In the genomic region with DNA sequence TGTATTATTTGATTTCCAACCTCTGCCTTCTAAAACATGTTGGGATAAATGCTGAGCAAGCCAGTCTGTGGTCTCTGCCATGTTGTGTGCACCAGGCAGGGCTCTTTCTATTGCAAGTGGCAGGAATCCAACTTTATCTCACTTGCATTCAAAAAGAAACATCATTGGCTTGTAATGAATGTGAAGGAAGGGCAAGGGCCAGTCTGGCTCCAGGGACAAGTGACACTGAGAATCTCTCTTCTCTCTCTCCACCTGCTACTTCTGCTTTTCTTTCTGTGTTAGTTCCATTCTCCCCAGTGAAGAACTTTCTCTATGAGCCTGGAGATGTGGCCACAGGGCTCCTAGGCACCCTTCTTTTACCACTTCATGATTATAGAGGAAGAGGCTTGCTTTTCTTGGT, we compare ENCODE assay signal across 33 cellular contexts.
A peak's percentile ranks its signal among the peaks of the same experiment; 100 is the strongest.
DNase-seq lines count a peak whose midpoint lies in the region; ATAC-seq and TF ChIP-seq lines count a peak whose summit lies in the region.
"Had no signal": no experiment of that assay in that cellular context is flagged by ENCODE, and none has a peak within 500 bp of the region (broad histone marks: within the 10 kb centered on the region; RNA-seq: fewer than 3 reads in every experiment).

No MANE protein-coding gene starts in this region.

- no peaks in the 10 kb centered on the region for H3K79me1 ChIP-seq in neuronal stem cell (ENCODE audit: low read depth, low read length)

- H3K36me3 Mint-ChIP-seq in brain: no peaks in the 10 kb centered on the region
- H3K36me3 Mint-ChIP-seq: activated naive CD4-positive, alpha-beta T cell treated with anti-CD3 and anti-CD28 coated beads, Interleukin-2, amount 50 U/mL, for 24 hours; neural progenitor cell; stimulated activated naive B cell treated with anti-CD40 and anti-IgM and Interleukin-4, amounts not matched to agents 10 μg/mL and 1 μg/mL and 100 μg/mL, for 72 hours had no signal

- ATAC-seq in GM18870 (IDR thresholded peaks at IDR 0.05; ENCODE audit: unreplicated experiment) (peak; percentile 49), HG03103 (IDR thresholded peaks at IDR 0.05; ENCODE audit: low read depth, unreplicated experiment) (peak; percentile 37)
- ATAC-seq in stimulated activated naive CD8-positive, alpha-beta T cell treated with anti-CD3 and anti-CD28 coated beads, Interleukin-15, amount 100 ng/mL, for 72 hours: no peak
- ATAC-seq: activated CD8-positive, alpha-beta T cell treated with anti-CD3 and anti-CD28 coated beads for 36 hours; activated T-helper 17 cell treated with anti-CD3 and anti-CD28 coated beads, Interleukin-2, amount 50 U/mL, for 72 hours; T-helper 17 cell; upper lobe of right lung had no signal

- no peak overlapping the region for H2BK15ac ChIP-seq in neuronal stem cell (ENCODE audit: low read length)

- TF ChIP-seq CTCF in GM12865 (IDR thresholded peaks at IDR 0.05; ENCODE audit: insufficient read depth, low read depth, low read length, missing control alignments) (no peak), brain (conservative IDR thresholded peaks at IDR 0.05) (no peak)

- no peak overlapping the region for H2BK5ac ChIP-seq in neuronal stem cell (ENCODE audit: low read length)

- DNase-seq in GM12865 (ENCODE audit: low read depth): peak; percentile 52
- DNase-seq in neuronal stem cell (ENCODE audit: low spot score): no peak
- DNase-seq in cerebellar nuclear complex (lab: John Stamatoyannopoulos, UW): no peak
- DNase-seq in stimulated activated naive CD8-positive, alpha-beta T cell treated with anti-CD3 and anti-CD28 coated beads, Interleukin-15, amount 100 ng/mL, for 72 hours: no peak
- no peak for DNase-seq in NCI-H2171 treated with DMSO at 0.1 percent for 48 hours (lab: John Stamatoyannopoulos, UW)
- DNase-seq: activated CD4-positive, alpha-beta T cell treated with anti-CD3 and anti-CD28 coated beads for 1 hour; activated CD8-positive, alpha-beta T cell treated with anti-CD3 and anti-CD28 coated beads for 36 hours; amygdala; colonic mucosa; DMS53; effector memory CD4-positive, alpha-beta T cell; HCEC 1CT; Karpas-422; NCI-H1436; NCI-H2081 treated with DMSO at 0.1 percent for 48 hours; NCI-H345; NCI-H748 treated with DMSO at 0.1 percent for 48 hours; sigmoid colon; stimulated activated naive B cell treated with anti-CD40 and anti-IgM and Interleukin-4, amounts not matched to agents 10 μg/mL and 1 μg/mL and 100 μg/mL, for 72 hours; T-helper 17 cell; upper lobe of right lung had no signal

- peaks cover 6% of the 10 kb centered on the region for H3K27me3 Mint-ChIP-seq in brain
- H3K27me3 Mint-ChIP-seq in stimulated activated naive CD8-positive, alpha-beta T cell treated with anti-CD3 and anti-CD28 coated beads, Interleukin-15, amount 100 ng/mL, for 72 hours: peaks cover 47% of the 10 kb centered on the region

- H3K4me3 Mint-ChIP-seq in brain: peak overlapping the region in 1 of 5 experiments; percentile 14
- no peak overlapping the region for H3K4me3 Mint-ChIP-seq in stimulated activated naive CD8-positive, alpha-beta T cell treated with anti-CD3 and anti-CD28 coated beads, Interleukin-15, amount 100 ng/mL, for 72 hours
- H3K4me3 Mint-ChIP-seq: activated CD8-positive, alpha-beta T cell treated with anti-CD3 and anti-CD28 coated beads for 36 hours; activated naive CD4-positive, alpha-beta T cell treated with anti-CD3 and anti-CD28 coated beads, Interleukin-2, amount 50 U/mL, for 24 hours; activated T-helper 17 cell treated with anti-CD3 and anti-CD28 coated beads, Interleukin-2, amount 50 U/mL, for 72 hours; neural progenitor cell; stimulated activated naive B cell treated with anti-CD40 and anti-IgM and Interleukin-4, amounts not matched to agents 10 μg/mL and 1 μg/mL and 100 μg/mL, for 72 hours; T-helper 17 cell had no signal

- H2AFZ ChIP-seq in neuronal stem cell (ENCODE audit: low read length): no peak overlapping the region
- H2AFZ ChIP-seq: neural progenitor cell had no signal

- H3K14ac ChIP-seq in neuronal stem cell (ENCODE audit: low read length): no peak overlapping the region

- H4K91ac ChIP-seq in neuronal stem cell (ENCODE audit: low read depth, low read length, poor library complexity): no peak overlapping the region

- peaks cover 42% of the 10 kb centered on the region for H3K4me1 Mint-ChIP-seq in brain
- H3K4me1 Mint-ChIP-seq in stimulated activated naive CD8-positive, alpha-beta T cell treated with anti-CD3 and anti-CD28 coated beads, Interleukin-15, amount 100 ng/mL, for 72 hours: peaks cover 8% of the 10 kb centered on the region
- H3K4me1 Mint-ChIP-seq: activated naive CD4-positive, alpha-beta T cell treated with anti-CD3 and anti-CD28 coated beads, Interleukin-2, amount 50 U/mL, for 24 hours; T-helper 17 cell had no signal

- no peak overlapping the region for H3K23ac ChIP-seq in neuronal stem cell (ENCODE audit: low read depth, low read length, poor library complexity)

- no peak overlapping the region for H4K8ac ChIP-seq in neuronal stem cell (ENCODE audit: low read depth, low read length)

- peaks cover 0 to 9% (median 0%) of the 10 kb centered on the region in 5 experiments for H3K9me3 Mint-ChIP-seq in brain
- no peaks in the 10 kb centered on the region for H3K9me3 Mint-ChIP-seq in stimulated activated naive CD8-positive, alpha-beta T cell treated with anti-CD3 and anti-CD28 coated beads, Interleukin-15, amount 100 ng/mL, for 72 hours
- H3K9me3 Mint-ChIP-seq: activated CD8-positive, alpha-beta T cell treated with anti-CD3 and anti-CD28 coated beads for 36 hours; activated naive CD4-positive, alpha-beta T cell treated with anti-CD3 and anti-CD28 coated beads, Interleukin-2, amount 50 U/mL, for 24 hours; activated T-helper 17 cell treated with anti-CD3 and anti-CD28 coated beads, Interleukin-2, amount 50 U/mL, for 72 hours; neural progenitor cell had no signal

- H3K27ac Mint-ChIP-seq in brain: peak overlapping the region in 4 of 5 experiments; percentile 8 to 33 (median 20)
- no peak overlapping the region for H3K27ac Mint-ChIP-seq in stimulated activated naive CD8-positive, alpha-beta T cell treated with anti-CD3 and anti-CD28 coated beads, Interleukin-15, amount 100 ng/mL, for 72 hours
- H3K27ac Mint-ChIP-seq: activated CD8-positive, alpha-beta T cell treated with anti-CD3 and anti-CD28 coated beads for 36 hours; activated naive CD4-positive, alpha-beta T cell treated with anti-CD3 and anti-CD28 coated beads, Interleukin-2, amount 50 U/mL, for 24 hours; activated T-helper 17 cell treated with anti-CD3 and anti-CD28 coated beads, Interleukin-2, amount 50 U/mL, for 72 hours; neural progenitor cell; progenitor cell of endocrine pancreas; stimulated activated naive B cell treated with anti-CD40 and anti-IgM and Interleukin-4, amounts not matched to agents 10 μg/mL and 1 μg/mL and 100 μg/mL, for 72 hours; T-helper 17 cell had no signal

- no peak overlapping the region for H3K4me2 ChIP-seq in neuronal stem cell (ENCODE audit: insufficient read depth, low read length, poor library complexity, severe bottlenecking)
- H3K4me2 ChIP-seq: BLaER1, neural progenitor cell had no signal

- no peak overlapping the region for H2BK120ac ChIP-seq in neuronal stem cell (ENCODE audit: low read depth, low read length)

- H2BK12ac ChIP-seq in neuronal stem cell (ENCODE audit: low read length): no peak overlapping the region

- H3K4ac ChIP-seq in neuronal stem cell (ENCODE audit: low read length): no peak overlapping the region

- H3K4me1 ChIP-seq in neuronal stem cell (ENCODE audit: control insufficient read depth in 2 of 2, insufficient read depth in 1 of 2, low read depth in 1 of 2, low read length in 2 of 2): peaks cover 0 to 2% of the 10 kb centered on the region in 2 donors
- H3K4me1 ChIP-seq: BLaER1, colonic mucosa, sigmoid colon, SJSA1, suprapubic skin, upper lobe of right lung had no signal

- no peaks in the 10 kb centered on the region for H3K9me3 ChIP-seq in neuronal stem cell (replicated peaks in 1 of 2; ENCODE audit: control insufficient read depth in 2 of 2, insufficient read depth in 1 of 2, low read depth in 1 of 2, low read length in 2 of 2)
- H3K9me3 ChIP-seq: BLaER1, colonic mucosa, sigmoid colon, SJSA1, suprapubic skin, upper lobe of right lung had no signal

- no peaks in the 10 kb centered on the region for H3K27me3 ChIP-seq in neuronal stem cell (ENCODE audit: control insufficient read depth in 3 of 3, insufficient read depth in 3 of 3, low read depth in 1 of 3, low read length in 3 of 3)
- H3K27me3 ChIP-seq: BLaER1, colonic mucosa, neural progenitor cell, sigmoid colon, SJSA1, suprapubic skin had no signal

- no peak overlapping the region for H3K18ac ChIP-seq in neuronal stem cell (ENCODE audit: low read length)

- H2AK5ac ChIP-seq in neuronal stem cell (ENCODE audit: low read depth, low read length): no peak overlapping the region

- H3K4me3 ChIP-seq in GM12865 (ENCODE audit: low read depth, low read length) (no peak overlapping the region), neuronal stem cell (ENCODE audit: low read length in 2 of 2) (no peak overlapping the region)
- H3K4me3 ChIP-seq: BLaER1, colonic mucosa, lung, neural progenitor cell, sigmoid colon, SJSA1, suprapubic skin, upper lobe of right lung had no signal

- H3K27ac ChIP-seq in neuronal stem cell (replicated peaks; ENCODE audit: low read length): no peak overlapping the region
- H3K27ac ChIP-seq: BLaER1, colonic mucosa, HL-60, neural progenitor cell, sigmoid colon, SJSA1, suprapubic skin, upper lobe of right lung had no signal

- no peaks in the 10 kb centered on the region for H3K36me3 ChIP-seq in neuronal stem cell (replicated peaks in 1 of 2; ENCODE audit: control insufficient read depth in 2 of 2, insufficient read depth in 2 of 2, low read length in 2 of 2)
- H3K36me3 ChIP-seq: BLaER1, colonic mucosa, neural progenitor cell, sigmoid colon, SJSA1, suprapubic skin, upper lobe of right lung had no signal

- no peak overlapping the region for H3K9ac ChIP-seq in neuronal stem cell (ENCODE audit: low read depth, low read length, poor library complexity)
- H3K9ac ChIP-seq: BLaER1, neural progenitor cell had no signal

Comparison
In these comparisons a context has a peak if more than half of its experiments do, and no peak if none do; other contexts are left out.
1. H3K27ac Mint-ChIP-seq: peak in brain (4 of 5); none in stimulated activated naive CD8-positive, alpha-beta T cell treated with anti-CD3 and anti-CD28 coated beads, Interleukin-15, amount 100 ng/mL, for 72 hours (0 of 2).